Comparison of ENCODE assay signal across 8 cellular contexts in genomic region chr17:64660195-64661040, GRCh38. TPM values are rescaled to one million over a fixed set of nuclear protein-coding genes. Genes with fewer than 3 reads are reported as not detected.
DNase-seq lines count a peak whose midpoint lies in the region; ATAC-seq, FAIRE-seq and TF ChIP-seq lines count a peak whose summit lies in the region.
"Not testable (repeated sequence)": the region's sequence is repeated elsewhere in the genome, so short reads cannot be mapped to it uniquely, and the experiment has no call there.

No MANE protein-coding gene starts in this region.

- intact Hi-C loops in Caco-2 (cut with micrococcal nuclease; ENCODE audit: unreplicated experiment), result loop anchor here (5.0 kb wide), 1 partner anchor 153 kb away; the partner anchor contains the start of genes CEP95 and DDX5
- intact Hi-C loops in kidney (cut with DNase I), result not testable (repeated sequence)

- TF ChIP-seq POLR2A in tibial nerve (IDR thresholded peaks at IDR 0.05), result not testable (repeated sequence)

- not testable (repeated sequence) for H3K27me3 Mint-ChIP-seq in Caco-2 (ENCODE audit: insufficient read depth, unreplicated experiment); activated naive CD4-positive, alpha-beta T cell treated with anti-CD3 and anti-CD28 coated beads, Interleukin-2, amount 50 U/mL, for 24 hours

- H3K4me1 ChIP-seq in Caco-2; endocrine pancreas (ENCODE audit: control insufficient read depth, insufficient read depth, low read length); kidney (ENCODE audit: control insufficient read depth in 1 of 2, insufficient read depth in 1 of 2, low read depth in 1 of 2, low read length in 2 of 2): not testable (repeated sequence)
- H3K4me1 ChIP-seq in tibial nerve, result peaks cover 0 to 30% (median 7%) of the 10 kb centered on the region in 4 donors

- peak overlapping the region; percentile 92 for H3K27ac ChIP-seq in KOPT-K1 (ENCODE audit: low read depth, low read length, poor library complexity, severe bottlenecking)
- peak overlapping the region in 1 of 2 donors; percentile 27 for H3K27ac ChIP-seq in kidney (ENCODE audit: low read depth in 2 of 2, low read length in 2 of 2)
- H3K27ac ChIP-seq in tibial nerve, result peak overlapping the region; percentile 62 to 97 (median 82)

- not testable (repeated sequence) for BruUV-seq in Caco-2 (replicated peaks; lab: Mats Ljungman, UMichigan)

- peak overlapping the region; percentile 97 for H3K4me3 Mint-ChIP-seq in Caco-2 (ENCODE audit: unreplicated experiment)
- peak overlapping the region; percentile 97 for H3K4me3 Mint-ChIP-seq in activated naive CD4-positive, alpha-beta T cell treated with anti-CD3 and anti-CD28 coated beads, Interleukin-2, amount 50 U/mL, for 24 hours

- DNase-seq in Caco-2, result peak in 1 of 2 experiments; percentile 14
- peak; percentile 12 for DNase-seq in RPMI8226
- DNase-seq in kidney; omental fat pad (ENCODE audit: low spot score); tibial nerve (ENCODE audit: low spot score in 2 of 2): not testable (repeated sequence)

- not testable (repeated sequence) for FAIRE-seq in kidney (lab: Jason Lieb, UNC)

- H3K9me3 Mint-ChIP-seq in Caco-2 (ENCODE audit: unreplicated experiment); activated naive CD4-positive, alpha-beta T cell treated with anti-CD3 and anti-CD28 coated beads, Interleukin-2, amount 50 U/mL, for 24 hours: not testable (repeated sequence)

- CTCF ChIA-PET in Caco-2 (lab: Charles Lee), result not testable (repeated sequence)

- WGBS in tibial nerve, 2 donors, result 18 to 26% methylated on average over 13 of the region's 13 CpGs

- POLR2A ChIA-PET in Caco-2 (lab: Charles Lee), result not testable (repeated sequence)

- TF ChIP-seq EP300 in tibial nerve (IDR thresholded peaks at IDR 0.05), result not testable (repeated sequence)

- TF ChIP-seq CTCF in Caco-2 (IDR thresholded peaks at IDR 0.05; ENCODE audit: insufficient read depth in 1 of 2, low read depth in 1 of 2, low read length in 1 of 2, severe bottlenecking in 1 of 2, unreplicated experiment in 1 of 2); kidney (IDR thresholded peaks at IDR 0.05; ENCODE audit: borderline replicate concordance, extremely low read depth, insufficient read depth); omental fat pad (IDR thresholded peaks at IDR 0.05); tibial nerve (IDR thresholded peaks at IDR 0.05): not testable (repeated sequence)

- peaks cover 20% of the 10 kb centered on the region for H3K36me3 Mint-ChIP-seq in Caco-2 (ENCODE audit: insufficient read depth, unreplicated experiment)
- not testable (repeated sequence) for H3K36me3 Mint-ChIP-seq in activated naive CD4-positive, alpha-beta T cell treated with anti-CD3 and anti-CD28 coated beads, Interleukin-2, amount 50 U/mL, for 24 hours

- H3K4me3 ChIP-seq in Caco-2 (ENCODE audit: low read depth, low read length) (peak overlapping the region; percentile 88), endocrine pancreas (ENCODE audit: control insufficient read depth, insufficient read depth, low read length) (peak overlapping the region; percentile 83), kidney (ENCODE audit: low read length in 2 of 2) (peak overlapping the region; percentile 82), tibial nerve (peak overlapping the region; percentile 48 to 82 (median 66))

- H3K9me3 ChIP-seq in Caco-2; KOPT-K1 (ENCODE audit: insufficient read depth, low read length, poor library complexity, severe bottlenecking); endocrine pancreas (ENCODE audit: control insufficient read depth, low read length); kidney (ENCODE audit: control insufficient read depth in 1 of 2, low read length in 2 of 2); tibial nerve: not testable (repeated sequence)

- H3K4me1 Mint-ChIP-seq in Caco-2 (ENCODE audit: low read depth, unreplicated experiment), result peaks cover 23% of the 10 kb centered on the region
- peaks cover 52% of the 10 kb centered on the region for H3K4me1 Mint-ChIP-seq in activated naive CD4-positive, alpha-beta T cell treated with anti-CD3 and anti-CD28 coated beads, Interleukin-2, amount 50 U/mL, for 24 hours

- H3K27me3 ChIP-seq in Caco-2 (replicated peaks; ENCODE audit: control insufficient read depth, insufficient read depth, low read length); endocrine pancreas (ENCODE audit: control insufficient read depth, insufficient read depth, low read length); tibial nerve: not testable (repeated sequence)

- H3K9ac ChIP-seq in endocrine pancreas (ENCODE audit: control insufficient read depth, insufficient read depth, low read length), result peak overlapping the region; percentile 54
- peak overlapping the region; percentile 78 to 90 for H3K9ac ChIP-seq in kidney (ENCODE audit: low read length in 2 of 2)

- not testable (repeated sequence) for H3K36me3 ChIP-seq in Caco-2 (ENCODE audit: control insufficient read depth, insufficient read depth, low read length); KOPT-K1 (ENCODE audit: insufficient read depth, low read length); endocrine pancreas (ENCODE audit: control insufficient read depth, insufficient read depth, low read length); kidney (ENCODE audit: control insufficient read depth in 1 of 2, insufficient read depth in 2 of 2, low read length in 2 of 2); tibial nerve

- H3K27ac Mint-ChIP-seq in Caco-2 (ENCODE audit: unreplicated experiment), result peak overlapping the region; percentile 95
- peak overlapping the region; percentile 95 for H3K27ac Mint-ChIP-seq in activated naive CD4-positive, alpha-beta T cell treated with anti-CD3 and anti-CD28 coated beads, Interleukin-2, amount 50 U/mL, for 24 hours

- ATAC-seq in omental fat pad (ENCODE audit: low FRiP score), result peak; percentile 3

RNA-seq across cellular contexts. Expression of gene SMURF2, which starts 1.7 kb away (rescaled TPM):
- total RNA-seq in Caco-2 (2022) (23.9 and 26.9 TPM in 2 replicates), kidney (27.9 TPM), omental fat pad (10 to 100 TPM; 26.8 to 38.1 (median 29.5) TPM), tibial nerve (10 to 100 TPM; 18.2 to 28.0 (median 21.3) TPM)
- polyA plus RNA-seq in kidney (ENCODE audit: insufficient read depth, low read depth, low replicate concordance), result 7.2 TPM
